In genomic region chr1:145765127-145765526, GRCh38 we compare ENCODE assay signal across 10 cellular contexts. TPM values are rescaled to one million over a fixed set of nuclear protein-coding genes. Genes with fewer than 3 reads are reported as not detected.
A peak's percentile ranks its signal among the peaks of the same experiment; 100 is the strongest.
DNase-seq lines count a peak whose midpoint lies in the region; ATAC-seq and TF ChIP-seq lines count a peak whose summit lies in the region.
"Not testable (repeated sequence)": the region's sequence is repeated elsewhere in the genome, so short reads cannot be mapped to it uniquely, and the experiment has no call there.
"Had no signal": no experiment of that assay in that cellular context is flagged by ENCODE, and none has a peak within 500 bp of the region (broad histone marks: within the 10 kb centered on the region; RNA-seq: fewer than 3 reads in every experiment).

No MANE protein-coding gene starts in this region.

- not testable (repeated sequence) for BruUV-seq in PC-3 (replicated peaks; lab: Mats Ljungman, UMichigan)

- H3K27me3 Mint-ChIP-seq in glutamatergic neuron (ENCODE audit: unreplicated experiment), result not testable (repeated sequence)

- H3K79me2 ChIP-seq in PC-3 (ENCODE audit: low read length); hepatocyte: not testable (repeated sequence)

- not testable (repeated sequence) for H2BK15ac ChIP-seq in mesenchymal stem cell (ENCODE audit: low read depth, poor library complexity, severe bottlenecking)

- peaks cover 28% of the 10 kb centered on the region for H3K36me3 Mint-ChIP-seq in glutamatergic neuron (ENCODE audit: unreplicated experiment)

- ATAC-seq in PC-3, result peak; percentile 34; the same call in 1 of the 2 replicates

- H3K23ac ChIP-seq in mesenchymal stem cell (ENCODE audit: low read length in 2 of 2), result not testable (repeated sequence)

- not testable (repeated sequence) for H3K9me2 ChIP-seq in PC-3 (replicated peaks; ENCODE audit: low read length); hepatocyte (replicated peaks; ENCODE audit: insufficient read depth)

- H3K4me1 Mint-ChIP-seq in glutamatergic neuron (ENCODE audit: low read depth, unreplicated experiment), result not testable (repeated sequence)

- not testable (repeated sequence) for H3K4ac ChIP-seq in mesenchymal stem cell (ENCODE audit: low read depth in 1 of 2, low read length in 2 of 2)

- H3K4me1 ChIP-seq in HEK293 (ENCODE audit: control insufficient read depth, insufficient read depth, low read length); PC-3 (ENCODE audit: insufficient read depth, low read length); hepatocyte (ENCODE audit: insufficient read depth); mesenchymal stem cell (ENCODE audit: control insufficient read depth, insufficient read depth, low read depth, low read length): not testable (repeated sequence)

- H3K36me3 ChIP-seq in HEK293 (ENCODE audit: control insufficient read depth in 2 of 2, insufficient read depth in 1 of 2, low read length in 2 of 2), result peaks cover 0 to 16% of the 10 kb centered on the region in 2 experiments; a peak in 2 of 3 replicates
- H3K36me3 ChIP-seq in PC-3 (ENCODE audit: low read depth, low read length), result peaks cover 23% of the 10 kb centered on the region
- H3K36me3 ChIP-seq in WERI-Rb-1, result peaks cover 51% of the 10 kb centered on the region
- not testable (repeated sequence) for H3K36me3 ChIP-seq in hepatocyte (replicated peaks; ENCODE audit: insufficient read depth, low read depth)
- peaks cover 19 to 25% of the 10 kb centered on the region in 2 experiments for H3K36me3 ChIP-seq in mesenchymal stem cell (ENCODE audit: control insufficient read depth in 1 of 2, insufficient read depth in 2 of 2, low read depth in 1 of 2, low read length in 2 of 2)

- H2AK5ac ChIP-seq in mesenchymal stem cell (ENCODE audit: low read length, severe bottlenecking), result not testable (repeated sequence)

- CTCF ChIA-PET in HEK293 (lab: Yijun Ruan, JAX) (interaction anchor here (0.7 kb wide), 1 partner anchor 45 kb away, joined by 3 read pairs; no protein-coding TSS in a partner anchor), PC-3 (lab: Charles Lee) (interaction anchor here (1.0 kb wide), 1 partner anchor 45 kb away, joined by 5 read pairs; no protein-coding TSS in a partner anchor)

- not testable (repeated sequence) for H3K14ac ChIP-seq in mesenchymal stem cell (ENCODE audit: low read length in 2 of 2)

- DNase-seq in PC-3; WERI-Rb-1; glutamatergic neuron; hepatocyte (ENCODE audit: low spot score); mesenchymal stem cell: not testable (repeated sequence)

- H3K9me3 ChIP-seq in HEK293 (ENCODE audit: control insufficient read depth, insufficient read depth, low read depth, low read length); PC-3 (ENCODE audit: low read length); hepatocyte (ENCODE audit: low read depth); mesenchymal stem cell (ENCODE audit: control insufficient read depth, low read length): not testable (repeated sequence)
- H3K9me3 ChIP-seq in WERI-Rb-1 (ENCODE audit: severe bottlenecking), result peaks cover 26% of the 10 kb centered on the region

- H3K4me3 Mint-ChIP-seq in glutamatergic neuron (ENCODE audit: unreplicated experiment), result not testable (repeated sequence)

- peaks cover 12% of the 10 kb centered on the region for H3K9me3 Mint-ChIP-seq in glutamatergic neuron (ENCODE audit: unreplicated experiment)

- H3K4me3 ChIP-seq in HEK293 (ENCODE audit: low read depth, low read length); PC-3 (ENCODE audit: low read length); WERI-Rb-1 (ENCODE audit: low read depth, low read length); hepatocyte; mesenchymal stem cell (ENCODE audit: insufficient read depth in 1 of 2, low read depth in 1 of 2, low read length in 2 of 2): not testable (repeated sequence)

- WGBS in hepatocyte (ENCODE audit: low lambda C conversion rate, missing lambda C conversion rate), result 59% methylated on average over 2 of the region's 3 CpGs
- no CpG with 5 or more reads among the region's 3 CpGs for WGBS in mesenchymal stem cell

- H3K27ac Mint-ChIP-seq in glutamatergic neuron (ENCODE audit: unreplicated experiment), result peak overlapping the region; percentile 93

- not testable (repeated sequence) for H4K20me1 ChIP-seq in PC-3 (ENCODE audit: low read length); hepatocyte (ENCODE audit: insufficient read depth, poor library complexity, severe bottlenecking)

- H2BK5ac ChIP-seq in mesenchymal stem cell (ENCODE audit: low read depth, low read length, poor library complexity, severe bottlenecking), result not testable (repeated sequence)

- H2AFZ ChIP-seq in PC-3 (ENCODE audit: low read length); hepatocyte; mesenchymal stem cell (ENCODE audit: low read depth, low read length): not testable (repeated sequence)

- not testable (repeated sequence) for H4K8ac ChIP-seq in mesenchymal stem cell (ENCODE audit: low read length)

- not testable (repeated sequence) for H3K9ac ChIP-seq in PC-3 (ENCODE audit: low read length)
- peak overlapping the region; percentile 63 for H3K9ac ChIP-seq in mesenchymal stem cell (ENCODE audit: low read length)

- POLR2A ChIA-PET in HEK293 (lab: Yijun Ruan, JAX), result not testable (repeated sequence)
- POLR2A ChIA-PET in PC-3 (lab: Charles Lee; ENCODE audit: unreplicated experiment), result interaction anchor here (0.5 to 0.6 kb wide), 2 partner anchors 15 to 25 kb away, joined by 3 to 4 read pairs; no protein-coding TSS in a partner anchor

- H3K79me1 ChIP-seq in mesenchymal stem cell (replicated peaks; ENCODE audit: low read length, poor library complexity, severe bottlenecking), result peaks cover 16% of the 10 kb centered on the region

- H3K27ac ChIP-seq in 22Rv1 (peak overlapping the region; percentile 64), WERI-Rb-1 (peak overlapping the region; percentile 38), hepatocyte (peak overlapping the region; percentile 21)
- H3K27ac ChIP-seq in HEK293 (ENCODE audit: extremely low read depth, low read depth, low read length); PC-3 (ENCODE audit: low read length); mesenchymal stem cell (ENCODE audit: low read length, poor library complexity, severe bottlenecking): not testable (repeated sequence)

- not testable (repeated sequence) for H3K27me3 ChIP-seq in PC-3 (ENCODE audit: low read length); WERI-Rb-1 (ENCODE audit: insufficient read depth, low read depth, severe bottlenecking); hepatocyte; mesenchymal stem cell (ENCODE audit: control insufficient read depth in 1 of 2, insufficient read depth in 1 of 2, low read length in 2 of 2)

- not testable (repeated sequence) for H2BK120ac ChIP-seq in mesenchymal stem cell (ENCODE audit: low read depth, low read length)

- not testable (repeated sequence) for H2BK12ac ChIP-seq in mesenchymal stem cell (ENCODE audit: low read length in 2 of 2)

- not testable (repeated sequence) for H3K18ac ChIP-seq in mesenchymal stem cell (ENCODE audit: low read depth in 1 of 2, low read length in 2 of 2)

- intact Hi-C loops in PC-3 (cut with micrococcal nuclease), result not testable (repeated sequence)

- H4K91ac ChIP-seq in mesenchymal stem cell (ENCODE audit: low read length), result not testable (repeated sequence)

- not testable (repeated sequence) for H3F3A ChIP-seq in PC-3 (ENCODE audit: low read length, unreplicated experiment)

- H3K4me2 ChIP-seq in PC-3 (ENCODE audit: low read length); mesenchymal stem cell (ENCODE audit: low read length, poor library complexity, severe bottlenecking): not testable (repeated sequence)
- H3K4me2 ChIP-seq in hepatocyte, result peak overlapping the region; percentile 6

- not testable (repeated sequence) for TF ChIP-seq CTCF in 22Rv1 (IDR thresholded peaks at IDR 0.05); HEK293 (tag by site-specific recombination; IDR thresholded peaks at IDR 0.05); PC-3 (conservative IDR thresholded peaks at IDR 0.05; ENCODE audit: low read depth, low read length); WERI-Rb-1 (IDR thresholded peaks at IDR 0.05; ENCODE audit: low read depth, low read length); glutamatergic neuron (IDR thresholded peaks at IDR 0.05; ENCODE audit: partially characterized antibody, unreplicated experiment); hepatocyte (IDR thresholded peaks at IDR 0.05; ENCODE audit: poor library complexity)

TF ChIP-seq in HEK293, 187 proteins besides CTCF, POLR2A, EP300 and RAD21:
- TF ChIP-seq KLF1 (tag by site-specific recombination; IDR thresholded peaks at IDR 0.05), result peak; percentile 61
TF ChIP-seq in HEK293: peak in this region for 1; not testable (repeated sequence) for 186.

RNA-seq across cellular contexts. Expression of gene CD160, which starts 45.8 kb away (rescaled TPM):
- not detected in 2 replicates for total RNA-seq in PC-3 (2014; rRNA removed)
- not detected for total RNA-seq in glutamatergic neuron (ENCODE audit: unreplicated experiment)
- not detected in 2 replicates for total RNA-seq in hepatocyte
- polyA plus RNA-seq in hepatocyte, result not detected in 2 replicates
- not detected for polyA plus RNA-seq in mesenchymal stem cell (2013, experiment 1 of 2)
- polyA plus RNA-seq in mesenchymal stem cell (2013, experiment 2 of 2), result not detected
- total RNA-seq: A673; CD4-positive, alpha-beta memory T cell had no signal
- polyA plus RNA-seq: BJ had no signal

RNA-seq across cellular contexts. Expression of gene PDZK1, which starts 58.0 kb away (rescaled TPM):
- total RNA-seq in PC-3 (2014; rRNA removed) (2.3 and 4.2 TPM in 2 replicates), glutamatergic neuron (ENCODE audit: unreplicated experiment) (1.7 TPM), hepatocyte (44.9 and 50.5 TPM in 2 replicates)
- polyA plus RNA-seq in hepatocyte, result 30.4 and 44.1 TPM in 2 replicates
- 0.07 TPM for polyA plus RNA-seq in mesenchymal stem cell (2013, experiment 1 of 2)
- polyA plus RNA-seq in mesenchymal stem cell (2013, experiment 2 of 2), result 0.21 TPM
- total RNA-seq: CD4-positive, alpha-beta memory T cell had no signal

RNA-seq across cellular contexts. Expression of gene RNF115, which starts 58.8 kb away (rescaled TPM):
- total RNA-seq in PC-3 (2014; rRNA removed) (15.2 and 15.9 TPM in 2 replicates), glutamatergic neuron (ENCODE audit: unreplicated experiment) (20.5 TPM), hepatocyte (10.3 and 13.7 TPM in 2 replicates)
- 8.6 and 8.7 TPM in 2 replicates for polyA plus RNA-seq in hepatocyte
- 11.4 TPM for polyA plus RNA-seq in mesenchymal stem cell (2013, experiment 1 of 2)
- polyA plus RNA-seq in mesenchymal stem cell (2013, experiment 2 of 2), result 12.7 TPM

RNA-seq across cellular contexts. Expression of gene POLR3C, which starts 58.9 kb away (rescaled TPM):
- total RNA-seq in PC-3 (2014; rRNA removed), result 35.8 and 41.5 TPM in 2 replicates
- total RNA-seq in glutamatergic neuron (ENCODE audit: unreplicated experiment), result 43.4 TPM
- total RNA-seq in hepatocyte, result 19.6 and 29.2 TPM in 2 replicates
- polyA plus RNA-seq in hepatocyte, result 20.6 and 20.9 TPM in 2 replicates
- polyA plus RNA-seq in mesenchymal stem cell (2013, experiment 1 of 2), result 22.4 TPM
- polyA plus RNA-seq in mesenchymal stem cell (2013, experiment 2 of 2), result 22.5 TPM
